In genomic region chr16:89473791-89474414, GRCh38 we compare ENCODE assay signal across 11 cellular contexts. TPM values are rescaled to one million over a fixed set of nuclear protein-coding genes. Genes with fewer than 3 reads are reported as not detected.
DNase-seq lines count a peak whose midpoint lies in the region; ATAC-seq, FAIRE-seq and TF ChIP-seq lines count a peak whose summit lies in the region.
"Had no signal": no experiment of that assay in that cellular context is flagged by ENCODE, and none has a peak within 500 bp of the region (broad histone marks: within the 10 kb centered on the region; RNA-seq: fewer than 3 reads in every experiment).

No MANE protein-coding gene starts in this region.

- H3K4me3 ChIP-seq in A549 (no peak overlapping the region), IMR-90 (ENCODE audit: insufficient read depth, low read depth, low read length) (no peak overlapping the region), BE2C (ENCODE audit: low read depth, low read length) (no peak overlapping the region)

- H3K4me2 ChIP-seq in A549 (peak overlapping the region; percentile 52), IMR-90 (ENCODE audit: low read depth, low read length) (no peak overlapping the region)

- no peak overlapping the region for H2AK9ac ChIP-seq in IMR-90 (replicated peaks; ENCODE audit: low read depth, low read length, poor library complexity)

- no peak for FAIRE-seq in A549 (lab: Jason Lieb, UNC)

- H3K9me1 ChIP-seq in IMR-90 (ENCODE audit: insufficient read depth, low read length), result peaks cover 57% of the 10 kb centered on the region

- H3K9ac ChIP-seq in IMR-90 (ENCODE audit: low read depth, low read length), result no peak overlapping the region

- no peak overlapping the region for H3K4me3 Mint-ChIP-seq in activated naive CD8-positive, alpha-beta T cell treated with anti-CD3 and anti-CD28 coated beads for 36 hours
- H3K4me3 Mint-ChIP-seq: activated B cell treated with CpG ODN at 0.5 μM for 24 hours had no signal

- no peak overlapping the region; the same call in 1 of the 2 replicates for H3K14ac ChIP-seq in IMR-90 (replicated peaks; ENCODE audit: low read depth, low read length)

- no peak overlapping the region for H4K91ac ChIP-seq in IMR-90 (ENCODE audit: insufficient read depth, low read depth, low read length)

- dilution Hi-C loops in IMR-90 (cut with HindIII; ENCODE audit: low sequenced_read_pairs, unreplicated experiment), result no loop called here

- no peak overlapping the region for H2AFZ ChIP-seq in IMR-90 (replicated peaks; ENCODE audit: low read length, poor library complexity)

- WGBS in A549 (ENCODE audit: missing lambda C conversion rate), result 75% methylated on average over 9 of the region's 9 CpGs
- WGBS in IMR-90 (ENCODE audit: extremely low coverage in 2 of 2, insufficient read length in 1 of 2), 2 experiments, result 86% methylated on average over 1 of the region's 9 CpGs; no CpG with 5 or more reads in 1 of the 2 experiments

- H2BK120ac ChIP-seq in IMR-90 (ENCODE audit: low read depth, low read length), result no peak overlapping the region

- H2BK15ac ChIP-seq in IMR-90 (ENCODE audit: low read depth, low read length), result no peak overlapping the region

- in situ Hi-C loops in IMR-90 (cut with MboI; ENCODE audit: low sequenced_read_pairs), result no loop called here

- H3K4me1 Mint-ChIP-seq in activated naive CD8-positive, alpha-beta T cell treated with anti-CD3 and anti-CD28 coated beads for 36 hours, result peaks cover 78% of the 10 kb centered on the region

- H3K27ac Mint-ChIP-seq in activated naive CD8-positive, alpha-beta T cell treated with anti-CD3 and anti-CD28 coated beads for 36 hours, result peak overlapping the region; percentile 59
- H3K27ac Mint-ChIP-seq: activated B cell treated with CpG ODN at 0.5 μM for 24 hours had no signal

- H3K56ac ChIP-seq in IMR-90 (ENCODE audit: extremely low read depth, insufficient read depth, low read length), result no peak overlapping the region

- intact Hi-C loops in IMR-90 (cut with micrococcal nuclease), result no loop called here

- no peak for TF ChIP-seq RAD21 in A549 (conservative IDR thresholded peaks at IDR 0.05 in 1 of 2, IDR thresholded peaks at IDR 0.05 in 1 of 2)
- TF ChIP-seq RAD21 in IMR-90 (IDR thresholded peaks at IDR 0.05; ENCODE audit: low read length), result no peak

- no peak overlapping the region for H3K4ac ChIP-seq in IMR-90 (ENCODE audit: low read depth, low read length)

- BruUV-seq in IMR-90 (replicated peaks; lab: Mats Ljungman, UMichigan), result no TSS peak

- H3K27me3 Mint-ChIP-seq in activated naive CD8-positive, alpha-beta T cell treated with anti-CD3 and anti-CD28 coated beads for 36 hours, result no peaks in the 10 kb centered on the region
- H3K27me3 Mint-ChIP-seq: activated B cell treated with CpG ODN at 0.5 μM for 24 hours, B cell had no signal

- TF ChIP-seq POLR2A in A549 (IDR thresholded peaks at IDR 0.05; ENCODE audit: low read length), result no peak
- TF ChIP-seq POLR2A in IMR-90 (IDR thresholded peaks at IDR 0.05; ENCODE audit: low read depth, low read length), result no peak

- POLR2A ChIA-PET in A549 (lab: Yijun Ruan, JAX), result no interaction called here
- POLR2A ChIA-PET in IMR-90 (lab: Charles Lee; ENCODE audit: unreplicated experiment), result no interaction called here

- no peak overlapping the region for H2AK5ac ChIP-seq in IMR-90 (ENCODE audit: low read depth, low read length)

- peaks cover 99% of the 10 kb centered on the region for H4K20me1 ChIP-seq in IMR-90 (ENCODE audit: insufficient read depth, low read length)

- H4K5ac ChIP-seq in IMR-90 (ENCODE audit: low read depth, low read length), result no peak overlapping the region

- CTCF ChIA-PET in A549 (lab: Yijun Ruan, JAX) (interaction anchor here (0.7 to 1.7 kb wide), 4 partner anchors 14 to 185 kb away, joined by 3 to 4 read pairs (median 4); no protein-coding TSS in a partner anchor), IMR-90 (lab: Yijun Ruan, JAX) (interaction anchor here (0.6 kb wide), 1 partner anchor 144 kb away, joined by 6 read pairs; no protein-coding TSS in a partner anchor)

- no peak for DNase-seq in A549 (ENCODE audit: low read depth in 1 of 2, low spot score in 1 of 2)
- peak; percentile 56 for DNase-seq in IMR-90
- no peak for DNase-seq in activated naive CD8-positive, alpha-beta T cell treated with anti-CD3 and anti-CD28 coated beads for 36 hours
- peak; percentile 58 for DNase-seq in iris pigment epithelial cell (ENCODE audit: low read depth)
- no peak for DNase-seq in NCI-H510A (lab: John Stamatoyannopoulos, UW)
- DNase-seq in BE2C, result no peak
- no peak for DNase-seq in NCI-H2196 (lab: John Stamatoyannopoulos, UW; ENCODE audit: unreplicated experiment)
- DNase-seq: activated B cell treated with CpG ODN at 0.5 μM for 24 hours, NCI-H1930 had no signal

- H3K27me3 ChIP-seq in IMR-90 (ENCODE audit: control insufficient read depth, insufficient read depth, low read length) (no peaks in the 10 kb centered on the region), BE2C (no peaks in the 10 kb centered on the region)

- H2BK20ac ChIP-seq in IMR-90 (ENCODE audit: low read depth, low read length), result no peak overlapping the region

- peak; percentile 25; a peak in 2 of 6 replicates for ATAC-seq in A549
- ATAC-seq in IMR-90 (ENCODE audit: low read depth), result 0 out of 2 replicates have a peak, but pooled peaks have one; percentile 10
- no peak for ATAC-seq in GM21737 (IDR thresholded peaks at IDR 0.05; ENCODE audit: unreplicated experiment)

- no peak for TF ChIP-seq EP300 in A549 (IDR thresholded peaks at IDR 0.05)

- no peak overlapping the region for H4K8ac ChIP-seq in IMR-90 (ENCODE audit: low read depth in 2 of 2, low read length in 2 of 2)

- H3K27ac ChIP-seq in A549 (no peak overlapping the region), IMR-90 (ENCODE audit: insufficient read depth, low read length) (no peak overlapping the region)

- no peak overlapping the region for H3K18ac ChIP-seq in IMR-90 (ENCODE audit: low read depth, low read length)

- H3K23ac ChIP-seq in IMR-90 (ENCODE audit: low read depth, low read length), result no peak overlapping the region

- peaks cover 47% of the 10 kb centered on the region for H3K36me3 Mint-ChIP-seq in activated naive CD8-positive, alpha-beta T cell treated with anti-CD3 and anti-CD28 coated beads for 36 hours

- H3K36me3 ChIP-seq in IMR-90 (ENCODE audit: control insufficient read depth, insufficient read depth, low read length) (no peaks in the 10 kb centered on the region), BE2C (no peaks in the 10 kb centered on the region; the same call in 1 of the 2 replicates)

- no peak overlapping the region for H2BK5ac ChIP-seq in IMR-90 (ENCODE audit: low read depth, low read length, poor library complexity, severe bottlenecking)

- peaks cover 0 to 74% of the 10 kb centered on the region in 2 experiments; a peak in 2 of 4 replicates for H3K79me1 ChIP-seq in IMR-90 (ENCODE audit: low read depth in 1 of 2, low read length in 2 of 2)

- no peak for TF ChIP-seq CTCF in A549 (IDR thresholded peaks at IDR 0.05)
- TF ChIP-seq CTCF in IMR-90 (conservative IDR thresholded peaks at IDR 0.05; ENCODE audit: low read depth, low read length), result no peak
- TF ChIP-seq CTCF in BE2C (IDR thresholded peaks at IDR 0.05; ENCODE audit: low read depth, low read length), result no peak

- peaks cover 5% of the 10 kb centered on the region for H3K9me3 Mint-ChIP-seq in activated naive CD8-positive, alpha-beta T cell treated with anti-CD3 and anti-CD28 coated beads for 36 hours
- H3K9me3 Mint-ChIP-seq: activated B cell treated with CpG ODN at 0.5 μM for 24 hours had no signal

- H3K9me3 ChIP-seq in A549, result no peaks in the 10 kb centered on the region
- H3K9me3 ChIP-seq in IMR-90 (ENCODE audit: control insufficient read depth, insufficient read depth, low read length), result no peaks in the 10 kb centered on the region
- H3K9me3 ChIP-seq in BE2C, result no peaks in the 10 kb centered on the region; the same call in 1 of the 2 replicates

- H3K4me1 ChIP-seq in A549 (peaks cover 62% of the 10 kb centered on the region), IMR-90 (ENCODE audit: control insufficient read depth, insufficient read depth, low read length) (peaks cover 30% of the 10 kb centered on the region), BE2C (peaks cover 7% of the 10 kb centered on the region)

TF ChIP-seq in A549, 52 proteins besides CTCF, POLR2A, EP300 and RAD21:
- no peak for TF ChIP-seq FOSL2 (IDR thresholded peaks at IDR 0.05)
- peak; percentile 53; the same call in 1 of the 2 replicates for TF ChIP-seq FOSL2 (CRISPR knock-in tag; IDR thresholded peaks at IDR 0.05)
- TF ChIP-seq ZC3H11A (IDR thresholded peaks at IDR 0.05), result no peak

TF ChIP-seq in IMR-90, 13 proteins besides CTCF, POLR2A, EP300 and RAD21 (continues in another document):
- TF ChIP-seq MXI1 (IDR thresholded peaks at IDR 0.05; ENCODE audit: borderline replicate concordance, low read depth, low read length), result no peak
- no peak for TF ChIP-seq SMC3 (IDR thresholded peaks at IDR 0.05; ENCODE audit: low read depth, low read length)

RNA-seq across cellular contexts. Expression of gene ANKRD11, which starts 16.5 kb away (rescaled TPM):
- 54.9 and 57.4 TPM in 2 replicates for polyA plus RNA-seq in A549 (2011; rRNA removed)
- polyA plus RNA-seq in A549 (2012; cell fraction: cytosol; rRNA removed), result 56.7 and 61.7 TPM in 2 replicates
- polyA plus RNA-seq in A549 (2012; cell fraction: nucleus; rRNA removed), result 130 and 154 TPM in 2 replicates
- polyA plus RNA-seq in A549 (2017; fragmentation: RNase III; extraction: RNeasy Plus Mini Kit Qiagen cat#74134 plus additional on column Dnase treatment), result 50.4 to 56.7 TPM (median 53.6 TPM) in 3 replicates
- polyA minus RNA-seq in A549 (2011; rRNA and poly(A)+ RNA removed), result 43.6 and 69.7 TPM in 2 replicates
- 28.1 and 46.8 TPM in 2 replicates for total RNA-seq in IMR-90 (2012; rRNA removed)
- polyA plus RNA-seq in IMR-90 (2012; rRNA removed), result 67.8 and 71.9 TPM in 2 replicates
- polyA plus RNA-seq in IMR-90 (2012; cell fraction: cytosol; rRNA removed), result 50.6 and 79.2 TPM in 2 replicates
- polyA plus RNA-seq in IMR-90 (2012; cell fraction: nucleus; rRNA removed; ENCODE audit: low replicate concordance), result 174 and 231 TPM in 2 replicates
- total RNA-seq in activated naive CD8-positive, alpha-beta T cell treated with anti-CD3 and anti-CD28 coated beads for 36 hours, result 100 to 1,000 TPM; 129 to 142 TPM
- polyA plus RNA-seq in BE2C (2012; ENCODE audit: insufficient read depth, insufficient read length, low read depth), result 335 TPM

RNA-seq across cellular contexts. Expression of gene SPG7, which starts 34.3 kb away (rescaled TPM):
- 53.2 and 54.4 TPM in 2 replicates for polyA plus RNA-seq in A549 (2011; rRNA removed)
- 57.9 and 61.6 TPM in 2 replicates for polyA plus RNA-seq in A549 (2012; cell fraction: cytosol; rRNA removed)
- 434 and 484 TPM in 2 replicates for polyA plus RNA-seq in A549 (2012; cell fraction: nucleus; rRNA removed)
- 73.2 to 80.6 TPM (median 79.6 TPM) in 3 replicates for polyA plus RNA-seq in A549 (2017; fragmentation: RNase III; extraction: RNeasy Plus Mini Kit Qiagen cat#74134 plus additional on column Dnase treatment)
- 51.0 and 58.2 TPM in 2 replicates for polyA minus RNA-seq in A549 (2011; rRNA and poly(A)+ RNA removed)
- 95.3 and 96.8 TPM in 2 replicates for total RNA-seq in IMR-90 (2012; rRNA removed)
- polyA plus RNA-seq in IMR-90 (2012; rRNA removed), result 82.8 and 94.6 TPM in 2 replicates
- 49.9 and 71.5 TPM in 2 replicates for polyA plus RNA-seq in IMR-90 (2012; cell fraction: cytosol; rRNA removed)
- polyA plus RNA-seq in IMR-90 (2012; cell fraction: nucleus; rRNA removed; ENCODE audit: low replicate concordance), result 594 and 800 TPM in 2 replicates
- 10 to 100 TPM; 63.1 to 76.7 TPM for total RNA-seq in activated naive CD8-positive, alpha-beta T cell treated with anti-CD3 and anti-CD28 coated beads for 36 hours
- 59.3 TPM for polyA plus RNA-seq in BE2C (2012; ENCODE audit: insufficient read depth, insufficient read length, low read depth)

Comparison
In these comparisons a context has a peak if more than half of its experiments do, and no peak if none do; other contexts are left out.
1. DNase-seq: peak in IMR-90 (single experiment) and iris pigment epithelial cell (single experiment); none in A549 (0 of 2), activated naive CD8-positive, alpha-beta T cell treated with anti-CD3 and anti-CD28 coated beads for 36 hours (single experiment), NCI-H510A (single experiment), BE2C (single experiment) and NCI-H2196 (single experiment).